ENCODE assay signal across 8 cellular contexts in the genomic region with DNA sequence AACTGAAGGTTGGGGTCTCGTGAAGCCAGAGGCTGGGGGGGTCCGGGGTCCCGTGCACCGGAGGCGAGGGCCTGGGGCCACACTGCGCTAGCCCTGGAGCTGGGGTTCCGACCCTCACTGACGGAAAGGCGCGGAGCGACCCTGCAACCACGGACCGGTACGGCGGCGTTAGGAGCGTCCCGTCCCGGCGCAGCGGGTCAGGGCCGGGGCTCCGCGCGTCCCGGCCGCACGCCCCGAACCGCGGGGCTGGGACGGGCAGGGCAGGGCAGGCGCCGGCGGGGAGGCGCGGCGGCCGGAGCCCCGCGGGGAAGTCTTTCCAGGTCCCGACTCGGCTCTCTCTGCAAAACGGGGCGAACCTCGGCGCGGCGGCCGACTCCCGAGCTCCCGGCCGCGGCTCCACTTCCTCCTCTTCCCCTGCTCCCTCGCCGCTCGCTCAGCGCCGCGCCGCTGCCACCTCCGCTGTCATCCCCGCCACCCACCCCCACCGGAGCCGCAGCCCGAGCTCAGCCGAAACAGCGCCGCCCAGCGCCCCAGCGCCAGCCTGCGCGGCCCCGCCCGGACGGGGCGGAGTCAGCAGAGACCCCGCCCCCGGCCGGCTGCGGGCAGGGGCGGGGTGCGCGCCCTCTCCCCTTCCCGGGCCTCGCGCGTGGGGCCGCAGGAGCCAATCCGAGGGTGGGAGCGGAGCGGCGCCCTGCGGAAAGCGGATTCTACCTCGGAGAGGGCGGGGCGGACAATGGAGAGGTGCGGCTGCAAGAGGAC. TPM values are rescaled to one million over a fixed set of nuclear protein-coding genes. Genes with fewer than 3 reads are reported as not detected.
A peak's percentile ranks its signal among the peaks of the same experiment; 100 is the strongest.
DNase-seq lines count a peak whose midpoint lies in the region; ATAC-seq, FAIRE-seq and TF ChIP-seq lines count a peak whose summit lies in the region.

A gene with protein sequence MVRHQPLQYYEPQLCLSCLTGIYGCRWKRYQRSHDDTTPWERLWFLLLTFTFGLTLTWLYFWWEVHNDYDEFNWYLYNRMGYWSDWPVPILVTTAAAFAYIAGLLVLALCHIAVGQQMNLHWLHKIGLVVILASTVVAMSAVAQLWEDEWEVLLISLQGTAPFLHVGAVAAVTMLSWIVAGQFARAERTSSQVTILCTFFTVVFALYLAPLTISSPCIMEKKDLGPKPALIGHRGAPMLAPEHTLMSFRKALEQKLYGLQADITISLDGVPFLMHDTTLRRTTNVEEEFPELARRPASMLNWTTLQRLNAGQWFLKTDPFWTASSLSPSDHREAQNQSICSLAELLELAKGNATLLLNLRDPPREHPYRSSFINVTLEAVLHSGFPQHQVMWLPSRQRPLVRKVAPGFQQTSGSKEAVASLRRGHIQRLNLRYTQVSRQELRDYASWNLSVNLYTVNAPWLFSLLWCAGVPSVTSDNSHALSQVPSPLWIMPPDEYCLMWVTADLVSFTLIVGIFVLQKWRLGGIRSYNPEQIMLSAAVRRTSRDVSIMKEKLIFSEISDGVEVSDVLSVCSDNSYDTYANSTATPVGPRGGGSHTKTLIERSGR (minus strand): TSS at position 509 of the 759 bp plus-strand sequence. CDS start 48,206 bp downstream, outside the sequence.

- H4K20me1 ChIP-seq in HepG2 (ENCODE audit: insufficient read depth, low read length): no peaks in the 10 kb centered on the region; the same call in 1 of the 2 replicates

- peak within 1 kb of the TSS; percentile 79 to 93 (median 88) for H3K4me3 ChIP-seq in HepG2 (replicated peaks in 1 of 3; ENCODE audit: insufficient read depth in 1 of 3, low read depth in 2 of 3, low read length in 3 of 3)

- TSS peak; percentile 79 for BruUV-seq in HepG2 (replicated peaks; lab: Mats Ljungman, UMichigan)

- H3K9me3 ChIP-seq in HepG2 (ENCODE audit: low read length): no peaks in the 10 kb centered on the region

- intact Hi-C loops in HepG2 (cut with micrococcal nuclease; ENCODE audit: unreplicated experiment): loop anchor here (2.0 kb wide), 1 partner anchor 29 kb away; no protein-coding TSS in a partner anchor

- peaks cover 46% of the 10 kb centered on the region for H3K79me2 ChIP-seq in HepG2 (ENCODE audit: insufficient read depth, low read length)

- DNase-seq in AML-193 (lab: John Stamatoyannopoulos, UW) (peak; percentile 58 to 80), NCI-H510A (lab: John Stamatoyannopoulos, UW) (peak; percentile 86), dedifferentiated amniotic fluid mesenchymal stem cell (ENCODE audit: extremely low spot score) (peak; percentile 52), HepG2 (ENCODE audit: low spot score) (peak; percentile 76)
- DNase-seq in activated CD4-positive, alpha-beta T cell treated with anti-CD3 and anti-CD28 coated beads for 4 hours: peak; percentile 80 to 83
- DNase-seq in stimulated activated CD4-positive, alpha-beta T cell treated with anti-CD3 and anti-CD28 coated beads, Interleukin-2, amount 100 ng/mL, for 48 hours: peak; percentile 81 to 85

- WGBS in HepG2 (ENCODE audit: low lambda C conversion rate): 0% methylated on average over 3 of the region's 99 CpGs

- no peaks in the 10 kb centered on the region for H3K27me3 ChIP-seq in HepG2 (ENCODE audit: control insufficient read depth in 1 of 2, insufficient read depth in 2 of 2, low read length in 2 of 2)

- H3K36me3 ChIP-seq in HepG2 (replicated peaks in 1 of 2; ENCODE audit: control insufficient read depth in 1 of 2, insufficient read depth in 2 of 2, low read length in 2 of 2): peaks cover 0 to 1% of the 10 kb centered on the region in 2 experiments; a peak in 1 of 5 replicates

- H3K27ac ChIP-seq in HepG2 (ENCODE audit: extremely low read length, insufficient read depth, low read length): peak within 1 kb of the TSS; percentile 79

- FAIRE-seq in HepG2 (lab: Jason Lieb, UNC): no peak

- TF ChIP-seq POLR2A in HepG2 (IDR thresholded peaks at IDR 0.05; ENCODE audit: insufficient read depth in 1 of 2, low read depth in 2 of 2, low read length in 2 of 2): 0 out of 4 replicates have a peak, but pooled peaks have one; percentile 3 to 55

- in situ Hi-C loops in HepG2 (cut with HindIII; ENCODE audit: extremely low pct_ligation_motif_present, low pct_unique_long_range_greater_than_20kb): no loop called here

- TF ChIP-seq EP300 in HepG2 (IDR thresholded peaks at IDR 0.05; ENCODE audit: low read depth in 2 of 2, low read length in 2 of 2): no peak
- no peak; the same call in 1 of the 2 replicates for TF ChIP-seq EP300 in HepG2 (CRISPR knock-in tag; IDR thresholded peaks at IDR 0.05; ENCODE audit: borderline replicate concordance)

- POLR2A ChIA-PET in HepG2 (lab: Yijun Ruan, JAX): interaction anchor here (0.9 to 1.3 kb wide), 6 partner anchors 9 to 42 kb away, joined by 3 to 5 read pairs (median 3); no protein-coding TSS in a partner anchor

- H3K4me2 ChIP-seq in HepG2 (ENCODE audit: low read depth, low read length): peak within 1 kb of the TSS; percentile 88

- ATAC-seq in GM19043 (IDR thresholded peaks at IDR 0.05; ENCODE audit: low read depth, unreplicated experiment) (peak; percentile 74), HG03432 (IDR thresholded peaks at IDR 0.05; ENCODE audit: unreplicated experiment) (peak; percentile 78), HepG2 (peak; percentile 62)

- peaks cover 81% of the 10 kb centered on the region for H3K4me1 ChIP-seq in HepG2 (ENCODE audit: insufficient read depth, low read length)

- CTCF ChIA-PET in HepG2 (lab: Yijun Ruan, JAX; ENCODE audit: low intra/inter-chr PET ratio, low total read pairs): interaction anchor here (0.9 kb wide), 1 partner anchor 80 kb away, joined by 4 read pairs; no protein-coding TSS in a partner anchor

- H2AFZ ChIP-seq in HepG2 (ENCODE audit: low read length): no peak within 1 kb of the TSS

- peak within 1 kb of the TSS; percentile 81 for H3K9ac ChIP-seq in HepG2 (ENCODE audit: insufficient read depth, low read depth, low read length)

- peak; percentile 72 for TF ChIP-seq RAD21 in HepG2 (CRISPR knock-in tag; IDR thresholded peaks at IDR 0.05)

- TF ChIP-seq CTCF in HepG2 (CRISPR knock-in tag; IDR thresholded peaks at IDR 0.05): peak; percentile 61

TF ChIP-seq in HepG2, 621 proteins besides CTCF, POLR2A, EP300 and RAD21 (continues in another document):
- TF ChIP-seq YEATS4 (CRISPR knock-in tag; IDR thresholded peaks at IDR 0.05; ENCODE audit: borderline replicate concordance): no peak
- TF ChIP-seq, protein P1, sequence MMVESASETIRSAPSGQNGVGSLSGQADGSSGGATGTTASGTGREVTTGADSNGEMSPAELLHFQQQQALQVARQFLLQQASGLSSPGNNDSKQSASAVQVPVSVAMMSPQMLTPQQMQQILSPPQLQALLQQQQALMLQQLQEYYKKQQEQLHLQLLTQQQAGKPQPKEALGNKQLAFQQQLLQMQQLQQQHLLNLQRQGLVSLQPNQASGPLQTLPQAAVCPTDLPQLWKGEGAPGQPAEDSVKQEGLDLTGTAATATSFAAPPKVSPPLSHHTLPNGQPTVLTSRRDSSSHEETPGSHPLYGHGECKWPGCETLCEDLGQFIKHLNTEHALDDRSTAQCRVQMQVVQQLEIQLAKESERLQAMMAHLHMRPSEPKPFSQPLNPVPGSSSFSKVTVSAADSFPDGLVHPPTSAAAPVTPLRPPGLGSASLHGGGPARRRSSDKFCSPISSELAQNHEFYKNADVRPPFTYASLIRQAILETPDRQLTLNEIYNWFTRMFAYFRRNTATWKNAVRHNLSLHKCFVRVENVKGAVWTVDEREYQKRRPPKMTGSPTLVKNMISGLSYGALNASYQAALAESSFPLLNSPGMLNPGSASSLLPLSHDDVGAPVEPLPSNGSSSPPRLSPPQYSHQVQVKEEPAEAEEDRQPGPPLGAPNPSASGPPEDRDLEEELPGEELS (CRISPR knock-in tag; IDR thresholded peaks at IDR 0.05): 0 out of 2 replicates have a peak, but pooled peaks have one; percentile 5
- TF ChIP-seq PHF20 (CRISPR knock-in tag; IDR thresholded peaks at IDR 0.05): no peak
- no peak for TF ChIP-seq SMAD3 (CRISPR knock-in tag; IDR thresholded peaks at IDR 0.05)
- 0 out of 2 replicates have a peak, but pooled peaks have one; percentile 21 for TF ChIP-seq ZIK1 (CRISPR knock-in tag; IDR thresholded peaks at IDR 0.05; ENCODE audit: borderline replicate concordance, low read depth)

RNA-seq across cellular contexts. Expression of the gene that starts here (rescaled TPM):
- total RNA-seq in HepG2 (2016; rRNA removed; fragmentation: Illumina TruSeq; extraction: Trizol): 35.8 and 67.5 TPM in 2 replicates
- 24.1 and 26.9 TPM in 2 replicates for total RNA-seq in HepG2 (2016; cell fraction: cytosol; rRNA removed; fragmentation: Illumina TruSeq; extraction: Trizol; ENCODE audit: low read depth)
- 31.0 and 63.9 TPM in 2 replicates for total RNA-seq in HepG2 (2016; cell fraction: insoluble cytoplasmic fraction; rRNA removed; fragmentation: Illumina TruSeq; extraction: Trizol)
- 48.4 and 52.8 TPM in 2 replicates for total RNA-seq in HepG2 (2016; cell fraction: membrane; rRNA removed; fragmentation: Illumina TruSeq; extraction: Trizol)
- 82.9 and 86.5 TPM in 2 replicates for total RNA-seq in HepG2 (2016; cell fraction: nucleus; rRNA removed; fragmentation: Illumina TruSeq; extraction: Trizol)
- polyA plus RNA-seq in HepG2 (2011; rRNA removed): 55.0 and 55.2 TPM in 2 replicates
- 19.4 and 33.8 TPM in 2 replicates for polyA plus RNA-seq in HepG2 (2011; cell fraction: cytosol; rRNA removed)
- 229 and 337 TPM in 2 replicates for polyA plus RNA-seq in HepG2 (2011; cell fraction: nucleus; rRNA removed)
- 36.3 and 37.7 TPM in 2 replicates for polyA plus RNA-seq in HepG2 (2012)
- polyA plus RNA-seq in HepG2 (2016; cell fraction: cytosol; fragmentation: Illumina TruSeq; extraction: Trizol; ENCODE audit: low read depth): 14.1 and 14.2 TPM in 2 replicates
- polyA plus RNA-seq in HepG2 (2016; cell fraction: insoluble cytoplasmic fraction; fragmentation: Illumina TruSeq; extraction: Trizol; ENCODE audit: low read depth): 33.8 and 39.1 TPM in 2 replicates
- 33.4 and 35.7 TPM in 2 replicates for polyA plus RNA-seq in HepG2 (2016; cell fraction: membrane; fragmentation: Illumina TruSeq; extraction: Trizol; ENCODE audit: low read depth)
- polyA plus RNA-seq in HepG2 (2016; cell fraction: nucleus; fragmentation: Illumina TruSeq; extraction: Trizol; ENCODE audit: insufficient read depth, low read depth): 217 and 242 TPM in 2 replicates
- polyA minus RNA-seq in HepG2 (2011; rRNA and poly(A)+ RNA removed; ENCODE audit: low replicate concordance): 39.6 and 88.9 TPM in 2 replicates
- polyA minus RNA-seq in HepG2 (2011; cell fraction: cytosol; rRNA and poly(A)+ RNA removed): 23.0 and 24.3 TPM in 2 replicates
- 51.5 and 67.3 TPM in 2 replicates for polyA minus RNA-seq in HepG2 (2011; cell fraction: nucleus; rRNA and poly(A)+ RNA removed)

Comparison
In these comparisons a context has a peak if more than half of its experiments do, and no peak if none do; other contexts are left out.
1. Peak in every context shown above with its lines: DNase-seq, ATAC-seq, H3K4me3 ChIP-seq and H3K27ac ChIP-seq.